In the genomic region with DNA sequence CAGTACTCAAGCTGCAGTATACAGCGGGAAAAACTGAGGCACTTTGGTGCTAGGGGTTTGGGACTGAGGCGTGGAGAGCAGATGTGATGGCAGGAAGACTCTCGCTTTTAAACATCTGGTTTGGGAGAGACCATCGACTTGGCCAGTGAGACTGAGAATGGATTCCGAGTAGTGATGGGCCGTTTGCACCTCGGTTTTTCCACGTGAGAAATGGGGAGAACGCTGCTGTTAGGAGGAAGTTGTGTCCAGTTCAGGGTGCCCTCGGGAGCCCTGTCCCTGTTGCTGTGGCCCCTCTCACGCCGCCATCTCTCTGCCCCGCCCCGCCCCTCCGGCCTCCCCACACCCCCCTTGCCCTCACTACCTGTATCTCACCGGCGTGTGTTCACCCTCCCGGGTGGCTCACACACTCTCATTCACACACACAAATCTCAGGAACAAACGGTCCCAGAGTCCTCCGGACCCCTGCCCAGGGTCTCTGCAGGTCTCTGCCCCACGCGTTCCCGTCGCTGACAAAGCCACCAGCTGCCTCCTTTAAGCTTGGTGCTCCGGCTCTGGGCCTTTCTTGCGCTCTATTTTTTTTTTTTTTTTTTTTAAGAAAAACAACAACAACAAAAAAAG, we compare ENCODE assay signal across 8 cellular contexts. TPM values are rescaled to one million over a fixed set of nuclear protein-coding genes. Genes with fewer than 3 reads are reported as not detected.
A peak's percentile ranks its signal among the peaks of the same experiment; 100 is the strongest.
DNase-seq lines count a peak whose midpoint lies in the region; ATAC-seq and TF ChIP-seq lines count a peak whose summit lies in the region.

No MANE protein-coding gene starts in this region.

- no peaks in the 10 kb centered on the region for H3K27me3 Mint-ChIP-seq in activated CD4-positive, alpha-beta T cell treated with anti-CD3 and anti-CD28 coated beads, Interleukin-2, amount 10 ng/mL, durations not matched to agents 7 days and 5 days
- H3K27me3 Mint-ChIP-seq in activated naive CD8-positive, alpha-beta T cell treated with anti-CD3 and anti-CD28 coated beads, Interleukin-2, amount 10 ng/mL, durations not matched to agents 7 days and 5 days = no peaks in the 10 kb centered on the region

- H3K9me3 Mint-ChIP-seq in activated CD4-positive, alpha-beta T cell treated with anti-CD3 and anti-CD28 coated beads, Interleukin-2, amount 10 ng/mL, durations not matched to agents 7 days and 5 days = no peaks in the 10 kb centered on the region
- H3K9me3 Mint-ChIP-seq in activated naive CD8-positive, alpha-beta T cell treated with anti-CD3 and anti-CD28 coated beads, Interleukin-2, amount 10 ng/mL, durations not matched to agents 7 days and 5 days = no peaks in the 10 kb centered on the region

- H3K27me3 ChIP-seq in kidney epithelial cell (ENCODE audit: control insufficient read depth, insufficient read depth, low read length) = no peaks in the 10 kb centered on the region
- H3K27me3 ChIP-seq in thoracic aorta (replicated peaks; ENCODE audit: insufficient read depth) = no peaks in the 10 kb centered on the region

- H3K4me3 ChIP-seq in kidney epithelial cell (ENCODE audit: low read depth, low read length) = peak overlapping the region; percentile 91
- peak overlapping the region; percentile 89 for H3K4me3 ChIP-seq in thoracic aorta

- no peaks in the 10 kb centered on the region for H3K9me3 ChIP-seq in thoracic aorta

- peaks cover 33% of the 10 kb centered on the region for H3K4me1 Mint-ChIP-seq in activated CD4-positive, alpha-beta T cell treated with anti-CD3 and anti-CD28 coated beads, Interleukin-2, amount 10 ng/mL, durations not matched to agents 7 days and 5 days
- H3K4me1 Mint-ChIP-seq in activated naive CD8-positive, alpha-beta T cell treated with anti-CD3 and anti-CD28 coated beads, Interleukin-2, amount 10 ng/mL, durations not matched to agents 7 days and 5 days = peaks cover 31% of the 10 kb centered on the region

- H3K36me3 ChIP-seq in kidney epithelial cell (ENCODE audit: control insufficient read depth, insufficient read depth, low read length) (no peaks in the 10 kb centered on the region), thoracic aorta (no peaks in the 10 kb centered on the region)

- no peak for DNase-seq in activated CD4-positive, alpha-beta T cell treated with anti-CD3 and anti-CD28 coated beads, Interleukin-2, amount 10 ng/mL, durations not matched to agents 7 days and 5 days
- DNase-seq in activated CD4-positive, alpha-beta T cell treated with anti-CD3 and anti-CD28 coated beads for 4 hours = no peak
- DNase-seq in activated naive CD8-positive, alpha-beta T cell treated with anti-CD3 and anti-CD28 coated beads, Interleukin-2, amount 10 ng/mL, durations not matched to agents 7 days and 5 days = no peak
- DNase-seq in kidney epithelial cell (ENCODE audit: low read depth) (no peak), thoracic aorta (ENCODE audit: low spot score) (no peak), NCI-H2171 (lab: John Stamatoyannopoulos, UW) (no peak), H4 (ENCODE audit: low spot score) (no peak), NCI-H2029 treated with DMSO at 0.1 percent for 48 hours (lab: John Stamatoyannopoulos, UW) (no peak)

- peaks cover 3 to 20% of the 10 kb centered on the region in 2 donors for H3K4me1 ChIP-seq in thoracic aorta (ENCODE audit: control insufficient read depth in 1 of 2, low read depth in 2 of 2)

- H3K36me3 Mint-ChIP-seq in activated CD4-positive, alpha-beta T cell treated with anti-CD3 and anti-CD28 coated beads, Interleukin-2, amount 10 ng/mL, durations not matched to agents 7 days and 5 days (ENCODE audit: low read depth) = no peaks in the 10 kb centered on the region
- H3K36me3 Mint-ChIP-seq in activated naive CD8-positive, alpha-beta T cell treated with anti-CD3 and anti-CD28 coated beads, Interleukin-2, amount 10 ng/mL, durations not matched to agents 7 days and 5 days = no peaks in the 10 kb centered on the region

- peak overlapping the region; percentile 84 to 93 for H3K27ac ChIP-seq in thoracic aorta

- POLR2A ChIA-PET in activated CD4-positive, alpha-beta T cell treated with anti-CD3 and anti-CD28 coated beads, Interleukin-2, amount 10 ng/mL, durations not matched to agents 7 days and 5 days (lab: Charles Lee) = no interaction called here
- POLR2A ChIA-PET in activated naive CD8-positive, alpha-beta T cell treated with anti-CD3 and anti-CD28 coated beads, Interleukin-2, amount 10 ng/mL, durations not matched to agents 7 days and 5 days (lab: Charles Lee) = interaction anchor here (0.7 kb wide), 1 partner anchor 31 kb away, joined by 3 read pairs; a partner anchor contains a TSS

- H3K27ac Mint-ChIP-seq in activated CD4-positive, alpha-beta T cell treated with anti-CD3 and anti-CD28 coated beads, Interleukin-2, amount 10 ng/mL, durations not matched to agents 7 days and 5 days = peak overlapping the region; percentile 44
- H3K27ac Mint-ChIP-seq in activated naive CD8-positive, alpha-beta T cell treated with anti-CD3 and anti-CD28 coated beads, Interleukin-2, amount 10 ng/mL, durations not matched to agents 7 days and 5 days = peak overlapping the region; percentile 15

- CTCF ChIA-PET in activated CD4-positive, alpha-beta T cell treated with anti-CD3 and anti-CD28 coated beads, Interleukin-2, amount 10 ng/mL, durations not matched to agents 7 days and 5 days (lab: Charles Lee) = interaction anchor here (0.8 to 1.8 kb wide), 4 partner anchors 10 to 40 kb away, joined by 4 to 5 read pairs (median 4); no protein-coding TSS in a partner anchor

- TF ChIP-seq CTCF in kidney epithelial cell (IDR thresholded peaks at IDR 0.05; ENCODE audit: insufficient read depth, low read length, poor library complexity, severe bottlenecking) (no peak), thoracic aorta (IDR thresholded peaks at IDR 0.05) (no peak)

- no peak for ATAC-seq in activated naive CD8-positive, alpha-beta T cell treated with anti-CD3 and anti-CD28 coated beads, Interleukin-2, amount 10 ng/mL, durations not matched to agents 7 days and 5 days (ENCODE audit: low read depth)
- no peak for ATAC-seq in thoracic aorta (ENCODE audit: insufficient number of reproducible peaks, low FRiP score, low read depth)

- H3K4me3 Mint-ChIP-seq in activated CD4-positive, alpha-beta T cell treated with anti-CD3 and anti-CD28 coated beads, Interleukin-2, amount 10 ng/mL, durations not matched to agents 7 days and 5 days = peak overlapping the region; percentile 30
- peak overlapping the region; percentile 82 for H3K4me3 Mint-ChIP-seq in activated naive CD8-positive, alpha-beta T cell treated with anti-CD3 and anti-CD28 coated beads, Interleukin-2, amount 10 ng/mL, durations not matched to agents 7 days and 5 days

RNA-seq across cellular contexts. Expression of a gene that starts 2.7 kb away (rescaled TPM):
- 1 to 10 TPM; 5.6 to 6.0 TPM for total RNA-seq in activated CD4-positive, alpha-beta T cell treated with anti-CD3 and anti-CD28 coated beads, Interleukin-2, amount 10 ng/mL, durations not matched to agents 7 days and 5 days
- total RNA-seq in activated naive CD8-positive, alpha-beta T cell treated with anti-CD3 and anti-CD28 coated beads, Interleukin-2, amount 10 ng/mL, durations not matched to agents 7 days and 5 days = 10 to 100 TPM; 10.1 to 10.6 TPM
- total RNA-seq in kidney epithelial cell = 10.2 and 13.1 TPM in 2 replicates
- total RNA-seq in thoracic aorta = 1 to 10 TPM; 3.9 to 5.4 TPM
- 1.9 and 2.2 TPM in 2 replicates for total RNA-seq in H4 (2014; rRNA removed; shearing (Covaris generic))

RNA-seq across cellular contexts. Expression of a gene that starts 18.9 kb away (rescaled TPM):
- 1 to 10 TPM in 1 of 2 experiments, under 1 TPM in 1; 0.87 to 1.2 TPM for total RNA-seq in activated CD4-positive, alpha-beta T cell treated with anti-CD3 and anti-CD28 coated beads, Interleukin-2, amount 10 ng/mL, durations not matched to agents 7 days and 5 days
- 1 to 10 TPM; 3.6 to 3.7 TPM for total RNA-seq in activated naive CD8-positive, alpha-beta T cell treated with anti-CD3 and anti-CD28 coated beads, Interleukin-2, amount 10 ng/mL, durations not matched to agents 7 days and 5 days
- total RNA-seq in kidney epithelial cell = 36.9 and 37.5 TPM in 2 replicates
- total RNA-seq in thoracic aorta = 10 to 100 TPM; 25.1 to 56.9 TPM
- total RNA-seq in H4 (2014; rRNA removed; shearing (Covaris generic)) = 69.6 and 72.8 TPM in 2 replicates

RNA-seq across cellular contexts. Expression of a gene that starts 30.7 kb away (rescaled TPM):
- 10 to 100 TPM; 26.4 to 27.1 TPM for total RNA-seq in activated CD4-positive, alpha-beta T cell treated with anti-CD3 and anti-CD28 coated beads, Interleukin-2, amount 10 ng/mL, durations not matched to agents 7 days and 5 days
- 10 to 100 TPM; 30.0 to 30.6 TPM for total RNA-seq in activated naive CD8-positive, alpha-beta T cell treated with anti-CD3 and anti-CD28 coated beads, Interleukin-2, amount 10 ng/mL, durations not matched to agents 7 days and 5 days
- total RNA-seq in kidney epithelial cell (16.1 and 23.3 TPM in 2 replicates), thoracic aorta (10 to 100 TPM; 14.4 to 19.5 TPM)
- total RNA-seq in H4 (2014; rRNA removed; shearing (Covaris generic)) = 7.6 and 8.2 TPM in 2 replicates

RNA-seq across cellular contexts. Expression of a gene that starts 37.5 kb away (rescaled TPM):
- 1 to 10 TPM; 7.8 to 8.2 TPM for total RNA-seq in activated CD4-positive, alpha-beta T cell treated with anti-CD3 and anti-CD28 coated beads, Interleukin-2, amount 10 ng/mL, durations not matched to agents 7 days and 5 days
- 10 to 100 TPM in 1 of 2 experiments, 1 to 10 TPM in 1; 9.6 to 11.7 TPM for total RNA-seq in activated naive CD8-positive, alpha-beta T cell treated with anti-CD3 and anti-CD28 coated beads, Interleukin-2, amount 10 ng/mL, durations not matched to agents 7 days and 5 days
- total RNA-seq in kidney epithelial cell = 8.0 and 8.1 TPM in 2 replicates
- total RNA-seq in thoracic aorta = 1 to 10 TPM in 1 of 2 donors, under 1 TPM in 1; 0.92 to 6.2 TPM
- total RNA-seq in H4 (2014; rRNA removed; shearing (Covaris generic)) = 1.6 TPM in 2 replicates

RNA-seq across cellular contexts. Expression of a gene that starts 52.5 kb away (rescaled TPM):
- 10 to 100 TPM; 16.0 to 18.8 TPM for total RNA-seq in activated CD4-positive, alpha-beta T cell treated with anti-CD3 and anti-CD28 coated beads, Interleukin-2, amount 10 ng/mL, durations not matched to agents 7 days and 5 days
- 10 to 100 TPM; 24.2 to 26.1 TPM for total RNA-seq in activated naive CD8-positive, alpha-beta T cell treated with anti-CD3 and anti-CD28 coated beads, Interleukin-2, amount 10 ng/mL, durations not matched to agents 7 days and 5 days
- total RNA-seq in kidney epithelial cell (409 and 519 TPM in 2 replicates), thoracic aorta (1 to 10 TPM; 2.7 to 5.0 TPM)
- total RNA-seq in H4 (2014; rRNA removed; shearing (Covaris generic)) = 69.2 and 99.3 TPM in 2 replicates
